Comparison of ENCODE assay signal across 2 cellular contexts in the genomic region with DNA sequence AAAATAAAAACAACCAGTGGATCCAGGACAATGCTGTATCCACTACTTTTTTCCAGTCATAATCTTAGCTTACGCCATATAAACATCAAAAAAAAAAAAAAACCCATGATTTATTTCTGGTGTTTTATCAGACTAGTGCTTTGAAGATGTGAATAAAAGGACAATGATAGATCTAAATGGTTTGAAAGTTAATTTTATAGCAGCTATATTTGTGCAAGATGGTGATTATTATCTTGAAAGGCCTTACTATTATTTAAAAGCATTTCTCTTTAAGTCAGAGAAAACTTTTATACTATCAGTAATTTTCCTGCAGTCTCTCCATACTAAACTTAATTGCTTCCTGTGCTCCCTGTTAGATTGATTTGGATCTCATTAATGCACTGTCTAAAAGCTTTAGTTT.
A peak's percentile ranks its signal among the peaks of the same experiment; 100 is the strongest.
TF ChIP-seq lines count a peak whose summit lies in the region.

No MANE protein-coding gene starts in this region.

TF ChIP-seq in GM23338, 12 proteins besides CTCF, POLR2A, EP300 and RAD21 (continued from another document):
- TF ChIP-seq, protein P1, sequence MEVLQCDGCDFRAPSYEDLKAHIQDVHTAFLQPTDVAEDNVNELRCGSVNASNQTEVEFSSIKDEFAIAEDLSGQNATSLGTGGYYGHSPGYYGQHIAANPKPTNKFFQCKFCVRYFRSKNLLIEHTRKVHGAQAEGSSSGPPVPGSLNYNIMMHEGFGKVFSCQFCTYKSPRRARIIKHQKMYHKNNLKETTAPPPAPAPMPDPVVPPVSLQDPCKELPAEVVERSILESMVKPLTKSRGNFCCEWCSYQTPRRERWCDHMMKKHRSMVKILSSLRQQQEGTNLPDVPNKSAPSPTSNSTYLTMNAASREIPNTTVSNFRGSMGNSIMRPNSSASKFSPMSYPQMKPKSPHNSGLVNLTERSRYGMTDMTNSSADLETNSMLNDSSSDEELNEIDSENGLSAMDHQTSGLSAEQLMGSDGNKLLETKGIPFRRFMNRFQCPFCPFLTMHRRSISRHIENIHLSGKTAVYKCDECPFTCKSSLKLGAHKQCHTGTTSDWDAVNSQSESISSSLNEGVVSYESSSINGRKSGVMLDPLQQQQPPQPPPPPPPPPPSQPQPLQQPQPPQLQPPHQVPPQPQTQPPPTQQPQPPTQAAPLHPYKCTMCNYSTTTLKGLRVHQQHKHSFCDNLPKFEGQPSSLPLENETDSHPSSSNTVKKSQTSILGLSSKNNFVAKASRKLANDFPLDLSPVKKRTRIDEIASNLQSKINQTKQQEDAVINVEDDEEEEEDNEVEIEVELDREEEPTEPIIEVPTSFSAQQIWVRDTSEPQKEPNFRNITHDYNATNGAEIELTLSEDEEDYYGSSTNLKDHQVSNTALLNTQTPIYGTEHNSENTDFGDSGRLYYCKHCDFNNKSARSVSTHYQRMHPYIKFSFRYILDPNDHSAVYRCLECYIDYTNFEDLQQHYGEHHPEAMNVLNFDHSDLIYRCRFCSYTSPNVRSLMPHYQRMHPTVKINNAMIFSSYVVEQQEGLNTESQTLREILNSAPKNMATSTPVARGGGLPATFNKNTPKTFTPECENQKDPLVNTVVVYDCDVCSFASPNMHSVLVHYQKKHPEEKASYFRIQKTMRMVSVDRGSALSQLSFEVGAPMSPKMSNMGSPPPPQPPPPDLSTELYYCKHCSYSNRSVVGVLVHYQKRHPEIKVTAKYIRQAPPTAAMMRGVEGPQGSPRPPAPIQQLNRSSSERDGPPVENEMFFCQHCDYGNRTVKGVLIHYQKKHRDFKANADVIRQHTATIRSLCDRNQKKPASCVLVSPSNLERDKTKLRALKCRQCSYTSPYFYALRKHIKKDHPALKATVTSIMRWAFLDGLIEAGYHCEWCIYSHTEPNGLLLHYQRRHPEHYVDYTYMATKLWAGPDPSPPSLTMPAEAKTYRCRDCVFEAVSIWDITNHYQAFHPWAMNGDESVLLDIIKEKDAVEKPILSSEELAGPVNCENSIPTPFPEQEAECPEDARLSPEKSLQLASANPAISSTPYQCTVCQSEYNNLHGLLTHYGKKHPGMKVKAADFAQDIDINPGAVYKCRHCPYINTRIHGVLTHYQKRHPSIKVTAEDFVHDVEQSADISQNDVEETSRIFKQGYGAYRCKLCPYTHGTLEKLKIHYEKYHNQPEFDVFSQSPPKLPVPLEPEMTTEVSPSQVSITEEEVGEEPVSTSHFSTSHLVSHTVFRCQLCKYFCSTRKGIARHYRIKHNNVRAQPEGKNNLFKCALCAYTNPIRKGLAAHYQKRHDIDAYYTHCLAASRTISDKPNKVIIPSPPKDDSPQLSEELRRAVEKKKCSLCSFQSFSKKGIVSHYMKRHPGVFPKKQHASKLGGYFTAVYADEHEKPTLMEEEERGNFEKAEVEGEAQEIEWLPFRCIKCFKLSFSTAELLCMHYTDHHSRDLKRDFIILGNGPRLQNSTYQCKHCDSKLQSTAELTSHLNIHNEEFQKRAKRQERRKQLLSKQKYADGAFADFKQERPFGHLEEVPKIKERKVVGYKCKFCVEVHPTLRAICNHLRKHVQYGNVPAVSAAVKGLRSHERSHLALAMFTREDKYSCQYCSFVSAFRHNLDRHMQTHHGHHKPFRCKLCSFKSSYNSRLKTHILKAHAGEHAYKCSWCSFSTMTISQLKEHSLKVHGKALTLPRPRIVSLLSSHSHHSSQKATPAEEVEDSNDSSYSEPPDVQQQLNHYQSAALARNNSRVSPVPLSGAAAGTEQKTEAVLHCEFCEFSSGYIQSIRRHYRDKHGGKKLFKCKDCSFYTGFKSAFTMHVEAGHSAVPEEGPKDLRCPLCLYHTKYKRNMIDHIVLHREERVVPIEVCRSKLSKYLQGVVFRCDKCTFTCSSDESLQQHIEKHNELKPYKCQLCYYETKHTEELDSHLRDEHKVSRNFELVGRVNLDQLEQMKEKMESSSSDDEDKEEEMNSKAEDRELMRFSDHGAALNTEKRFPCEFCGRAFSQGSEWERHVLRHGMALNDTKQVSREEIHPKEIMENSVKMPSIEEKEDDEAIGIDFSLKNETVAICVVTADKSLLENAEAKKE (CRISPR knock-in tag; IDR thresholded peaks at IDR 0.05) = no peak
- TF ChIP-seq POLR2AphosphoS5 (IDR thresholded peaks at IDR 0.05; ENCODE audit: low read depth) (no peak), EZH2phosphoT487 (IDR thresholded peaks at IDR 0.05; ENCODE audit: unreplicated experiment) (no peak), STAT1 (IDR thresholded peaks at IDR 0.05; ENCODE audit: unreplicated experiment) (no peak), EZH2 (IDR thresholded peaks at IDR 0.05; ENCODE audit: low read depth, unreplicated experiment) (no peak)

TF ChIP-seq in SK-N-SH treated with all-trans-retinoic acid at 6 μM for 48 hours, 23 proteins besides CTCF, POLR2A, EP300 and RAD21 (continued from another document):
- TF ChIP-seq, protein P2, sequence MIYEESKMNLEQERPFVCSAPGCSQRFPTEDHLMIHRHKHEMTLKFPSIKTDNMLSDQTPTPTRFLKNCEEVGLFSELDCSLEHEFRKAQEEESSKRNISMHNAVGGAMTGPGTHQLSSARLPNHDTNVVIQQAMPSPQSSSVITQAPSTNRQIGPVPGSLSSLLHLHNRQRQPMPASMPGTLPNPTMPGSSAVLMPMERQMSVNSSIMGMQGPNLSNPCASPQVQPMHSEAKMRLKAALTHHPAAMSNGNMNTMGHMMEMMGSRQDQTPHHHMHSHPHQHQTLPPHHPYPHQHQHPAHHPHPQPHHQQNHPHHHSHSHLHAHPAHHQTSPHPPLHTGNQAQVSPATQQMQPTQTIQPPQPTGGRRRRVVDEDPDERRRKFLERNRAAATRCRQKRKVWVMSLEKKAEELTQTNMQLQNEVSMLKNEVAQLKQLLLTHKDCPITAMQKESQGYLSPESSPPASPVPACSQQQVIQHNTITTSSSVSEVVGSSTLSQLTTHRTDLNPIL (CRISPR knock-in tag; IDR thresholded peaks at IDR 0.05; ENCODE audit: low read depth) = 0 out of 2 replicates have a peak, but pooled peaks have one; percentile 10
- TF ChIP-seq SNAI2 (CRISPR knock-in tag; IDR thresholded peaks at IDR 0.05) (0 out of 2 replicates have a peak, but pooled peaks have one; percentile 52), ISL1 (CRISPR knock-in tag; IDR thresholded peaks at IDR 0.05) (peak; percentile 97)
